In genomic region chr6:17957488-17957887, GRCh38 we compare ENCODE assay signal across 10 cellular contexts. TPM values are rescaled to one million over a fixed set of nuclear protein-coding genes. Genes with fewer than 3 reads are reported as not detected.
A peak's percentile ranks its signal among the peaks of the same experiment; 100 is the strongest.
DNase-seq lines count a peak whose midpoint lies in the region; ATAC-seq and TF ChIP-seq lines count a peak whose summit lies in the region.
"Had no signal": no experiment of that assay in that cellular context is flagged by ENCODE, and none has a peak within 500 bp of the region (broad histone marks: within the 10 kb centered on the region; RNA-seq: fewer than 3 reads in every experiment).

No MANE protein-coding gene starts in this region.

- H3K27ac ChIP-seq in coronary artery (peak overlapping the region; percentile 73 to 75), vagina (no peak overlapping the region)

- H3K4me1 ChIP-seq in vagina = peaks cover 35% of the 10 kb centered on the region

- no peaks in the 10 kb centered on the region for H3K27me3 ChIP-seq in vagina

- ATAC-seq in GM21360 (IDR thresholded peaks at IDR 0.05; ENCODE audit: unreplicated experiment) (peak; percentile 88), HG03045 (IDR thresholded peaks at IDR 0.05; ENCODE audit: unreplicated experiment) (peak; percentile 75)

- DNase-seq in coronary artery (ENCODE audit: low spot score) = no peak
- peak; percentile 19 for DNase-seq in pons (ENCODE audit: low spot score)
- DNase-seq in vagina (ENCODE audit: extremely low spot score in 2 of 2) = no peak
- no peak for DNase-seq in NCI-H1105 treated with DMSO at 0.1 percent for 48 hours (lab: John Stamatoyannopoulos, UW)
- DNase-seq in NCI-H2081 treated with DMSO at 0.1 percent for 48 hours (lab: John Stamatoyannopoulos, UW) = no peak
- DNase-seq in activated CD4-positive, CD25-positive, alpha-beta regulatory T cell (lab: John Stamatoyannopoulos, UW) = no peak
- DNase-seq: activated CD4-positive, alpha-beta T cell treated with anti-CD3 and anti-CD28 coated beads, Interleukin-2, amount 10 ng/mL, durations not matched to agents 7 days and 5 days; Karpas-422 had no signal

- TF ChIP-seq CTCF in coronary artery (IDR thresholded peaks at IDR 0.05) = no peak
- TF ChIP-seq CTCF in vagina (IDR thresholded peaks at IDR 0.05) = no peak

- intact Hi-C loops in vagina (cut with DNase I) = no loop called here

- no peak overlapping the region for H3K4me3 ChIP-seq in coronary artery
- H3K4me3 ChIP-seq in vagina = no peak overlapping the region

- no peak for TF ChIP-seq POLR2A in vagina (IDR thresholded peaks at IDR 0.05)

- H3K36me3 ChIP-seq in vagina = no peaks in the 10 kb centered on the region

- no peaks in the 10 kb centered on the region for H3K9me3 ChIP-seq in vagina

RNA-seq across cellular contexts. Expression of gene KIF13A, which starts 29.9 kb away (rescaled TPM):
- 43.0 TPM for total RNA-seq in vagina
- total RNA-seq: activated CD4-positive, alpha-beta T cell treated with anti-CD3 and anti-CD28 coated beads, Interleukin-2, amount 10 ng/mL, durations not matched to agents 7 days and 5 days had no signal
